34 cellular contexts compared by ENCODE assay signal in genomic region chr1:232074265-232074664, GRCh38.
"Had no signal": no experiment of that assay in that cellular context is flagged by ENCODE, and none has a peak within 500 bp of the region (broad histone marks: within the 10 kb centered on the region; RNA-seq: fewer than 3 reads in every experiment).

No MANE protein-coding gene starts in this region.

- H3K4me1 Mint-ChIP-seq: activated CD4-positive, alpha-beta T cell treated with anti-CD3 and anti-CD28 coated beads for 36 hours; activated CD4-positive, alpha-beta T cell treated with anti-CD3 and anti-CD28 coated beads, Interleukin-2, amount 10 ng/mL, durations not matched to agents 24 days and 14 days; activated CD8-positive, alpha-beta memory T cell treated with anti-CD3 and anti-CD28 coated beads, Interleukin-2, amount 10 ng/mL, durations not matched to agents 7 days and 5 days; activated naive CD4-positive, alpha-beta T cell treated with anti-CD3 and anti-CD28 coated beads, Interleukin-2, amount 50 U/mL, for 24 hours; activated naive CD8-positive, alpha-beta T cell treated with anti-CD3 and anti-CD28 coated beads for 36 hours; activated naive CD8-positive, alpha-beta T cell treated with anti-CD3 and anti-CD28 coated beads, Interleukin-2, amount 50 U/mL, for 24 hours; brain had no signal

- H3K27ac Mint-ChIP-seq: activated CD4-positive, alpha-beta memory T cell treated with anti-CD3 and anti-CD28 coated beads for 36 hours; activated CD4-positive, alpha-beta T cell treated with anti-CD3 and anti-CD28 coated beads for 36 hours; activated CD4-positive, alpha-beta T cell treated with anti-CD3 and anti-CD28 coated beads, Interleukin-2, amount 10 ng/mL, durations not matched to agents 24 days and 14 days; activated CD8-positive, alpha-beta memory T cell treated with anti-CD3 and anti-CD28 coated beads, Interleukin-2, amount 10 ng/mL, durations not matched to agents 7 days and 5 days; activated CD8-positive, alpha-beta T cell treated with anti-CD3 and anti-CD28 coated beads, Interleukin-2, amount 10 ng/mL, durations not matched to agents 7 days and 5 days; activated naive CD4-positive, alpha-beta T cell treated with anti-CD3 and anti-CD28 coated beads for 36 hours; activated naive CD4-positive, alpha-beta T cell treated with anti-CD3 and anti-CD28 coated beads, Interleukin-2, amount 50 U/mL, for 24 hours; activated naive CD8-positive, alpha-beta T cell treated with anti-CD3 and anti-CD28 coated beads for 36 hours; activated naive CD8-positive, alpha-beta T cell treated with anti-CD3 and anti-CD28 coated beads, Interleukin-2, amount 50 U/mL, for 24 hours; activated T-helper 1 cell treated with anti-CD3 and anti-CD28 coated beads, Interleukin-12 subunit alpha, Interleukin-12 subunit beta, Interleukin-2, Interleukin-4 antibody, amounts not matched to agents 30 ng/mL and 10 ng/mL and 1 ng/mL, durations not matched to agents 14 hours and 24 hours and 36 hours; activated T-helper 2 cell treated with anti-CD3 and anti-CD28 coated beads, Interferon-gamma antibody, Interleukin-2, Interleukin-4, amounts not matched to agents 10 μg/mL and 5 μg/mL and 100 μg/mL, durations not matched to agents 14 hours and 24 hours and 36 hours; brain; dendritic cell treated with granulocyte-macrophage colony-stimulating factor and Interleukin-4, amounts not matched to agents 40 ng/mL and 50 ng/mL, for 4 days; effector memory CD8-positive, alpha-beta T cell had no signal

- ATAC-seq: activated CD4-positive, alpha-beta T cell treated with anti-CD3 and anti-CD28 coated beads for 36 hours; activated CD8-positive, alpha-beta memory T cell treated with anti-CD3 and anti-CD28 coated beads, Interleukin-2, amount 10 ng/mL, durations not matched to agents 7 days and 5 days; activated CD8-positive, alpha-beta T cell treated with anti-CD3 and anti-CD28 coated beads, Interleukin-2, amount 10 ng/mL, durations not matched to agents 7 days and 5 days; activated naive CD8-positive, alpha-beta T cell treated with anti-CD3 and anti-CD28 coated beads, Interleukin-2, amount 50 U/mL, for 24 hours; effector memory CD8-positive, alpha-beta T cell; foreskin keratinocyte; gastrocnemius medialis; heart left ventricle had no signal

- H3K27me3 Mint-ChIP-seq: brain; dendritic cell treated with granulocyte-macrophage colony-stimulating factor and Interleukin-4, amounts not matched to agents 40 ng/mL and 50 ng/mL, for 4 days had no signal

- H3K4me3 ChIP-seq: ascending aorta, breast epithelium, cardiac muscle cell, coronary artery, esophagus muscularis mucosa, gastrocnemius medialis, heart left ventricle had no signal

- DNase-seq: activated CD4-positive, alpha-beta memory T cell treated with anti-CD3 and anti-CD28 coated beads for 36 hours; activated CD4-positive, alpha-beta T cell treated with anti-CD3 and anti-CD28 coated beads for 36 hours; activated CD4-positive, alpha-beta T cell treated with anti-CD3 and anti-CD28 coated beads, Interleukin-2, amount 10 ng/mL, durations not matched to agents 24 days and 14 days; activated CD4-positive, CD25-positive, alpha-beta regulatory T cell; activated CD4-positive, CD25-positive, alpha-beta regulatory T cell treated with anti-CD3 and anti-CD28 coated beads, Interleukin-2, amount 50 U/mL, for 72 hours; activated CD8-positive, alpha-beta memory T cell treated with anti-CD3 and anti-CD28 coated beads, Interleukin-2, amount 10 ng/mL, durations not matched to agents 7 days and 5 days; activated CD8-positive, alpha-beta memory T cell treated with anti-CD3 and anti-CD28 coated beads, Interleukin-2, amount 50 U/mL, for 4 hours; activated CD8-positive, alpha-beta T cell treated with anti-CD3 and anti-CD28 coated beads, Interleukin-2, amount 10 ng/mL, durations not matched to agents 7 days and 5 days; activated effector memory CD4-positive, alpha-beta T cell treated with anti-CD3 and anti-CD28 coated beads, Interleukin-2, amount 50 U/mL, for 16 hours; activated naive CD4-positive, alpha-beta T cell treated with anti-CD3 and anti-CD28 coated beads for 36 hours; activated naive CD8-positive, alpha-beta T cell treated with anti-CD3 and anti-CD28 coated beads for 36 hours; activated naive CD8-positive, alpha-beta T cell treated with anti-CD3 and anti-CD28 coated beads, Interleukin-2, amount 50 U/mL, for 24 hours; activated T-cell treated with anti-CD3 and anti-CD28 coated beads, Interleukin-2, amount 50 U/mL, for 1 hour; activated T-cell treated with anti-CD3 and anti-CD28 coated beads, Interleukin-2, amount 50 U/mL, for 48 hours; central memory CD4-positive, alpha-beta T cell; cerebellar nuclear complex; effector CD4-positive, alpha-beta T cell; effector memory CD8-positive, alpha-beta T cell; erythroblast; foreskin keratinocyte; gastrocnemius medialis; glutamatergic neuron; heart left ventricle; T-helper 2 cell had no signal

- H3K9me3 Mint-ChIP-seq: activated CD4-positive, alpha-beta memory T cell treated with anti-CD3 and anti-CD28 coated beads for 36 hours; activated T-helper 1 cell treated with anti-CD3 and anti-CD28 coated beads, Interleukin-12 subunit alpha, Interleukin-12 subunit beta, Interleukin-2, Interleukin-4 antibody, amounts not matched to agents 30 ng/mL and 10 ng/mL and 1 ng/mL, durations not matched to agents 14 hours and 24 hours and 36 hours; activated T-helper 2 cell treated with anti-CD3 and anti-CD28 coated beads, Interferon-gamma antibody, Interleukin-2, Interleukin-4, amounts not matched to agents 10 μg/mL and 5 μg/mL and 100 μg/mL, durations not matched to agents 14 hours and 24 hours and 36 hours; effector memory CD8-positive, alpha-beta T cell had no signal

- H3K36me3 Mint-ChIP-seq: activated CD8-positive, alpha-beta memory T cell treated with anti-CD3 and anti-CD28 coated beads, Interleukin-2, amount 10 ng/mL, durations not matched to agents 7 days and 5 days had no signal

- H3K4me3 Mint-ChIP-seq: activated CD4-positive, alpha-beta memory T cell treated with anti-CD3 and anti-CD28 coated beads for 36 hours; activated CD4-positive, alpha-beta T cell treated with anti-CD3 and anti-CD28 coated beads for 36 hours; activated CD4-positive, alpha-beta T cell treated with anti-CD3 and anti-CD28 coated beads, Interleukin-2, amount 10 ng/mL, durations not matched to agents 24 days and 14 days; activated CD8-positive, alpha-beta memory T cell treated with anti-CD3 and anti-CD28 coated beads, Interleukin-2, amount 10 ng/mL, durations not matched to agents 7 days and 5 days; activated CD8-positive, alpha-beta T cell treated with anti-CD3 and anti-CD28 coated beads, Interleukin-2, amount 10 ng/mL, durations not matched to agents 7 days and 5 days; activated naive CD4-positive, alpha-beta T cell treated with anti-CD3 and anti-CD28 coated beads for 36 hours; activated naive CD4-positive, alpha-beta T cell treated with anti-CD3 and anti-CD28 coated beads, Interleukin-2, amount 50 U/mL, for 24 hours; activated naive CD8-positive, alpha-beta T cell treated with anti-CD3 and anti-CD28 coated beads for 36 hours; activated naive CD8-positive, alpha-beta T cell treated with anti-CD3 and anti-CD28 coated beads, Interleukin-2, amount 50 U/mL, for 24 hours; activated T-helper 1 cell treated with anti-CD3 and anti-CD28 coated beads, Interleukin-12 subunit alpha, Interleukin-12 subunit beta, Interleukin-2, Interleukin-4 antibody, amounts not matched to agents 30 ng/mL and 10 ng/mL and 1 ng/mL, durations not matched to agents 14 hours and 24 hours and 36 hours; brain; dendritic cell treated with granulocyte-macrophage colony-stimulating factor and Interleukin-4, amounts not matched to agents 40 ng/mL and 50 ng/mL, for 4 days; effector memory CD8-positive, alpha-beta T cell had no signal
